ENCODE assay signal across 8 cellular contexts in the genomic region with DNA sequence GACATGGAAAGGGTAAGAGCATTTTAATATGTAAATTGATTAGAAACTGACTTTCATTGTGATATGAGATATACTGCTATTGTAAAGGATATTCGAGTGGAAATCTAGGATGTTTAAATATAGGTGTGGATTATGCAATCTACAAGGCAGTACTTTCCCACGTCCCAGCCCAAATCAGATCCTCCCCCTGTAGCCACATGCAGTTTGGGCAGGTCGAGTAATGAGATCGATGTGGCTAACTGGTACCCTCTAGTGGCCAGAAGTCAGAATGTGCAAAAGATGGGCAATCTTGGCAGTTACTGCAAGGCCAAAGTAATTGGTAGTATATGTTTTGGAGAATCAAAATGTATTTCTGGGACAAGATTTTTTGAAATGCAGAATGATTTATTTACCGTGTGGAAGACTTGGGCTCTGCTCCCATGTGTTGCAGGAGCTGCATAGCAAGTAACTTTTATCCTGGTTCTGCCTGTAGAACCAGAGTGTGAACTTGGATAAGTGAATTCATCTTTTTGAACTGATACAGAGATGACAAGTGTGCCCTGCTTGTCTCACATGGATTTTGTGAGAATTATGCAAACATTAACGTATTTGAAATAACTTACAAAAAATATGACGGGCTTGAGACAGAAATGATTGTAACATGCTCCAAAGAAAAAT.
DNase-seq lines count a peak whose midpoint lies in the region; ATAC-seq, FAIRE-seq and TF ChIP-seq lines count a peak whose summit lies in the region.

No MANE protein-coding gene starts in this region.

- POLR2A ChIA-PET in H1 (lab: Charles Lee; ENCODE audit: partially characterized antibody), result no interaction called here

- H3K27ac ChIP-seq in VCaP (no peak overlapping the region), H1 (ENCODE audit: low read depth, low read length) (no peak overlapping the region)

- no peaks in the 10 kb centered on the region for H3K4me1 ChIP-seq in H1 (replicated peaks in 1 of 4; ENCODE audit: control insufficient read depth in 3 of 4, insufficient read depth in 4 of 4, low read length in 3 of 4)

- no peak overlapping the region for H2BK5ac ChIP-seq in H1 (ENCODE audit: low read depth, low read length)

- H3K27me3 ChIP-seq in H7 (ENCODE audit: control insufficient read depth, insufficient read depth, low read length) (no peaks in the 10 kb centered on the region), H1 (replicated peaks in 1 of 4; ENCODE audit: control insufficient read depth in 3 of 4, extremely low read depth in 1 of 4, insufficient read depth in 3 of 4, low read length in 3 of 4) (no peaks in the 10 kb centered on the region)

- ATAC-seq in GM19452 (IDR thresholded peaks at IDR 0.05; ENCODE audit: unreplicated experiment), result no peak

- TF ChIP-seq CTCF in VCaP (conservative IDR thresholded peaks at IDR 0.05), result peak; percentile 96
- peak; percentile 54 to 94 (median 91) for TF ChIP-seq CTCF in H1 (IDR thresholded peaks at IDR 0.05; ENCODE audit: control extremely low read depth in 1 of 3, insufficient read depth in 1 of 3, low read depth in 1 of 3, low read length in 3 of 3)

- DNase-seq in H7, result peak; percentile 70
- peak; percentile 26 for DNase-seq in NCI-H1694 treated with DMSO at 0.1 percent for 48 hours (lab: John Stamatoyannopoulos, UW)
- DNase-seq in H1 (ENCODE audit: low read depth in 1 of 2, low spot score in 2 of 2), result peak; percentile 46 to 74
- DNase-seq in lung microvascular endothelial cell (ENCODE audit: low read depth in 2 of 2), result peak; percentile 64 to 76
- peak; percentile 2 to 24 for DNase-seq in stimulated activated CD8-positive, alpha-beta memory T cell treated with anti-CD3 and anti-CD28 coated beads, Interleukin-7, amount 100 ng/mL, for 48 hours (ENCODE audit: extremely low read depth in 1 of 2, low read depth in 1 of 2)

- no peak; a peak in 1 of 3 replicates for TF ChIP-seq EP300 in H1 (IDR thresholded peaks at IDR 0.05; ENCODE audit: borderline replicate concordance in 1 of 2, low read depth in 2 of 2, low read length in 2 of 2)

- no peak overlapping the region for H3K23ac ChIP-seq in H1 (ENCODE audit: insufficient read length)

- no peak overlapping the region for H2AK5ac ChIP-seq in H1 (ENCODE audit: low read depth, low read length)

- no peaks in the 10 kb centered on the region for H3K23me2 ChIP-seq in H1 (ENCODE audit: low read depth, low read length)

- no peak overlapping the region for H3K18ac ChIP-seq in H1 (ENCODE audit: extremely low read depth, low read length)

- H3K79me2 ChIP-seq in H1 (ENCODE audit: control insufficient read depth in 1 of 2, insufficient read depth in 2 of 2, low read length in 2 of 2), result no peaks in the 10 kb centered on the region

- no peak overlapping the region for H3K9ac ChIP-seq in H1 (replicated peaks in 1 of 4; ENCODE audit: extremely low read depth in 1 of 4, low read depth in 3 of 4, low read length in 3 of 4)

- WGBS in H1 (ENCODE audit: extremely low coverage in 1 of 2, insufficient coverage in 1 of 2, insufficient read length in 1 of 2, insufficient replicate concordance in 2 of 2, low coverage in 1 of 2, low lambda C conversion rate in 2 of 2, missing lambda C conversion rate in 1 of 2), 2 experiments, result 12% methylated on average over 7 of the region's 7 CpGs; no CpG with 5 or more reads in 1 of the 2 experiments

- H4K20me1 ChIP-seq in H1 (replicated peaks in 1 of 2; ENCODE audit: control insufficient read depth in 1 of 2, insufficient read depth in 2 of 2, low read length in 2 of 2), result no peaks in the 10 kb centered on the region

- H2BK12ac ChIP-seq in H1 (ENCODE audit: low read depth, low read length), result no peak overlapping the region

- H3K79me1 ChIP-seq in H1 (ENCODE audit: low read depth, low read length), result no peaks in the 10 kb centered on the region

- TF ChIP-seq RAD21 in H1 (IDR thresholded peaks at IDR 0.05 in 1 of 2, conservative IDR thresholded peaks at IDR 0.05 in 1 of 2; ENCODE audit: low read depth in 2 of 2, low read length in 2 of 2), result peak; percentile 96 to 100

- H4K5ac ChIP-seq in H1 (ENCODE audit: insufficient read length, low read depth, low read length), result no peak overlapping the region

- H3K4me2 ChIP-seq in H1 (ENCODE audit: insufficient read depth in 1 of 2, low read depth in 2 of 2, low read length in 2 of 2), result no peak overlapping the region

- H4K91ac ChIP-seq in H1 (replicated peaks; ENCODE audit: insufficient read length, low read length), result no peak overlapping the region

- H3K14ac ChIP-seq in H1 (ENCODE audit: insufficient read length), result no peak overlapping the region

- no peak overlapping the region for H2BK120ac ChIP-seq in H1 (replicated peaks; ENCODE audit: low read depth, low read length)

- no peak for TF ChIP-seq POLR2A in H1 (IDR thresholded peaks at IDR 0.05; ENCODE audit: control extremely low read depth in 1 of 2, low read depth in 2 of 2, low read length in 2 of 2)

- no peak overlapping the region for H3K56ac ChIP-seq in H1 (replicated peaks; ENCODE audit: insufficient read length, low read depth, low read length)

- CTCF ChIA-PET in H1 (lab: Charles Lee; ENCODE audit: partially characterized antibody), result interaction anchor here (0.8 to 15.4 kb wide), 23 partner anchors 9 to 497 kb away, joined by 3 to 245 read pairs (median 3); a partner anchor contains a TSS

- FAIRE-seq in G401.6 (lab: Jason Lieb, UNC) (peak; percentile 85), H1 (lab: Jason Lieb, UNC) (peak; percentile 100)

- H3K4me3 ChIP-seq in H7 (ENCODE audit: insufficient read depth, low read depth, low read length) (no peak overlapping the region), H1 (ENCODE audit: extremely low read depth in 1 of 4, insufficient read depth in 2 of 4, low read depth in 3 of 4, low read length in 4 of 4) (no peak overlapping the region)

- no peak overlapping the region for H2AFZ ChIP-seq in H1 (ENCODE audit: low read length)

- H3K4ac ChIP-seq in H1 (replicated peaks; ENCODE audit: insufficient read length, low read depth, low read length), result no peak overlapping the region

- H3K9me3 ChIP-seq in H1 (ENCODE audit: insufficient read depth in 2 of 2, low read depth in 1 of 2, low read length in 1 of 2), result no peaks in the 10 kb centered on the region

- H2BK20ac ChIP-seq in H1 (ENCODE audit: low read length), result no peak overlapping the region

- no peaks in the 10 kb centered on the region for H3K36me3 ChIP-seq in H7 (replicated peaks; ENCODE audit: control insufficient read depth, insufficient read depth, low read length)
- H3K36me3 ChIP-seq in H1 (ENCODE audit: control insufficient read depth in 2 of 4, insufficient read depth in 4 of 4, low read length in 3 of 4), result no peaks in the 10 kb centered on the region

- no peak overlapping the region for H4K8ac ChIP-seq in H1 (ENCODE audit: extremely low read depth, insufficient read depth, low read length)

- no peak overlapping the region for H2BK15ac ChIP-seq in H1 (ENCODE audit: low read length)

TF ChIP-seq in H1, 55 proteins besides CTCF, POLR2A, EP300 and RAD21:
- TF ChIP-seq, protein P1, sequence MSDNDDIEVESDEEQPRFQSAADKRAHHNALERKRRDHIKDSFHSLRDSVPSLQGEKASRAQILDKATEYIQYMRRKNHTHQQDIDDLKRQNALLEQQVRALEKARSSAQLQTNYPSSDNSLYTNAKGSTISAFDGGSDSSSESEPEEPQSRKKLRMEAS (IDR thresholded peaks at IDR 0.05), result peak; percentile 54
- TF ChIP-seq POU5F1 (IDR thresholded peaks at IDR 0.05; ENCODE audit: low read depth, low read length) (no peak), PHF8 (conservative IDR thresholded peaks at IDR 0.05; ENCODE audit: low read depth, low read length) (no peak), TEAD4 (IDR thresholded peaks at IDR 0.05; ENCODE audit: low read depth, low read length) (no peak), CEBPB (IDR thresholded peaks at IDR 0.05; ENCODE audit: low read depth, low read length) (peak; percentile 96)
TF ChIP-seq in H1: peak in this region for 2.

Comparison
In these comparisons a context has a peak if more than half of its experiments do, and no peak if none do; other contexts are left out.
1. DNase-seq: peak in every context shown above with its lines; median percentile 70 in H7; 70 in lung microvascular endothelial cell; 60 in H1; 26 in NCI-H1694 treated with DMSO at 0.1 percent for 48 hours; 13 in stimulated activated CD8-positive, alpha-beta memory T cell treated with anti-CD3 and anti-CD28 coated beads, Interleukin-7, amount 100 ng/mL, for 48 hours.